ENCODE assay signal across 10 cellular contexts in genomic region chr4:153485860-153486259, GRCh38. TPM values are rescaled to one million over a fixed set of nuclear protein-coding genes. Genes with fewer than 3 reads are reported as not detected.
DNase-seq lines count a peak whose midpoint lies in the region; ATAC-seq and TF ChIP-seq lines count a peak whose summit lies in the region.
"Had no signal": no experiment of that assay in that cellular context is flagged by ENCODE, and none has a peak within 500 bp of the region (broad histone marks: within the 10 kb centered on the region; RNA-seq: fewer than 3 reads in every experiment).

No MANE protein-coding gene starts in this region.

- TF ChIP-seq POLR2A in IMR-90 (IDR thresholded peaks at IDR 0.05; ENCODE audit: low read depth, low read length), result no peak

- H4K20me1 ChIP-seq in IMR-90 (ENCODE audit: insufficient read depth, low read length), result no peaks in the 10 kb centered on the region

- no peak for DNase-seq in Calu3
- no peak for DNase-seq in IMR-90
- no peak for DNase-seq in MCF 10A (ENCODE audit: unreplicated experiment)
- no peak for DNase-seq in psoas muscle
- DNase-seq in nucleus accumbens (lab: John Stamatoyannopoulos, UW), result no peak
- no peak for DNase-seq in NCI-H1436 treated with DMSO at 0.1 percent for 48 hours (lab: John Stamatoyannopoulos, UW)
- no peak for DNase-seq in HCEC 1CT
- no peak for DNase-seq in effector memory CD4-positive, alpha-beta T cell
- DNase-seq: SIG-M5 had no signal

- no peak overlapping the region for H3K56ac ChIP-seq in IMR-90 (ENCODE audit: extremely low read depth, insufficient read depth, low read length)

- peaks cover 4% of the 10 kb centered on the region for H3K36me3 Mint-ChIP-seq in Calu3 (ENCODE audit: insufficient read depth, unreplicated experiment)
- peaks cover 9% of the 10 kb centered on the region for H3K36me3 Mint-ChIP-seq in MCF 10A (ENCODE audit: insufficient read depth, unreplicated experiment)

- H3K23ac ChIP-seq in IMR-90 (ENCODE audit: low read depth, low read length), result no peak overlapping the region

- no CpG with 5 or more reads among the region's 5 CpGs for WGBS in IMR-90 (ENCODE audit: extremely low coverage in 2 of 2, insufficient read length in 1 of 2), 2 experiments
- 30 to 54% (median 40%) methylated on average over 5 of the region's 5 CpGs for WGBS in psoas muscle, 3 donors

- in situ Hi-C loops in IMR-90 (cut with MboI; ENCODE audit: low sequenced_read_pairs), result no loop called here

- H3K14ac ChIP-seq in IMR-90 (replicated peaks; ENCODE audit: low read depth, low read length), result 0 out of 2 replicates have a peak overlapping the region, but pooled peaks have one; percentile 33

- H4K5ac ChIP-seq in IMR-90 (ENCODE audit: low read depth, low read length), result no peak overlapping the region

- H2BK5ac ChIP-seq in IMR-90 (ENCODE audit: low read depth, low read length, poor library complexity, severe bottlenecking), result peak overlapping the region; percentile 67

- H3K36me3 ChIP-seq in IMR-90 (ENCODE audit: control insufficient read depth, insufficient read depth, low read length) (peaks cover 2% of the 10 kb centered on the region; the same call in 1 of the 2 replicates), psoas muscle (ENCODE audit: insufficient read depth in 1 of 2, low read depth in 1 of 2) (peaks cover 0 to 3% of the 10 kb centered on the region in 2 donors)
- H3K36me3 ChIP-seq in effector memory CD4-positive, alpha-beta T cell (ENCODE audit: control insufficient read depth, insufficient read depth, low read length), result no peaks in the 10 kb centered on the region

- no peaks in the 10 kb centered on the region for H3K9me3 Mint-ChIP-seq in Calu3 (ENCODE audit: low read depth, unreplicated experiment)
- H3K9me3 Mint-ChIP-seq in MCF 10A (ENCODE audit: unreplicated experiment), result no peaks in the 10 kb centered on the region
- H3K9me3 Mint-ChIP-seq: dendritic cell treated with granulocyte-macrophage colony-stimulating factor and Interleukin-4, amounts not matched to agents 40 ng/mL and 50 ng/mL, for 4 days had no signal

- no peak overlapping the region for H2AFZ ChIP-seq in IMR-90 (replicated peaks; ENCODE audit: low read length, poor library complexity)

- POLR2A ChIA-PET in IMR-90 (lab: Charles Lee; ENCODE audit: unreplicated experiment), result no interaction called here
- POLR2A ChIA-PET in MCF 10A (lab: Yijun Ruan, JAX), result interaction anchor here (0.6 to 6.3 kb wide), 15 partner anchors 9 to 143 kb away, joined by 3 to 196 read pairs (median 5); partner anchors contain the start of gene TMEM131L

- no peaks in the 10 kb centered on the region for H3K27me3 ChIP-seq in IMR-90 (ENCODE audit: control insufficient read depth, insufficient read depth, low read length)
- no peaks in the 10 kb centered on the region for H3K27me3 ChIP-seq in psoas muscle (ENCODE audit: insufficient read depth in 3 of 3, low read length in 2 of 3)
- no peaks in the 10 kb centered on the region for H3K27me3 ChIP-seq in effector memory CD4-positive, alpha-beta T cell (replicated peaks; ENCODE audit: control insufficient read depth, insufficient read depth, low read length, poor library complexity, severe bottlenecking)

- H4K8ac ChIP-seq in IMR-90 (ENCODE audit: low read depth in 2 of 2, low read length in 2 of 2), result no peak overlapping the region

- no peak overlapping the region; the same call in 2 of the 3 replicates for H2BK15ac ChIP-seq in IMR-90 (ENCODE audit: low read depth, low read length)

- no peak for TF ChIP-seq CTCF in Calu3 (IDR thresholded peaks at IDR 0.05; ENCODE audit: unreplicated experiment)
- TF ChIP-seq CTCF in IMR-90 (conservative IDR thresholded peaks at IDR 0.05; ENCODE audit: low read depth, low read length), result no peak
- TF ChIP-seq CTCF in MCF 10A (IDR thresholded peaks at IDR 0.05; ENCODE audit: unreplicated experiment), result no peak
- TF ChIP-seq CTCF in psoas muscle (IDR thresholded peaks at IDR 0.05), result no peak

- no peak overlapping the region for H3K9ac ChIP-seq in IMR-90 (ENCODE audit: low read depth, low read length)

- ATAC-seq in IMR-90 (ENCODE audit: low read depth), result no peak; the same call in 1 of the 2 replicates
- ATAC-seq in psoas muscle, result no peak

- H3K27ac ChIP-seq in IMR-90 (ENCODE audit: insufficient read depth, low read length) (no peak overlapping the region), psoas muscle (peak overlapping the region; percentile 87)
- no peak overlapping the region for H3K27ac ChIP-seq in effector memory CD4-positive, alpha-beta T cell (ENCODE audit: insufficient read depth, low read length, poor library complexity, severe bottlenecking)

- H2AK5ac ChIP-seq in IMR-90 (ENCODE audit: low read depth, low read length), result peak overlapping the region; percentile 80; the same call in 1 of the 2 replicates

- H3K9me1 ChIP-seq in IMR-90 (ENCODE audit: insufficient read depth, low read length), result peaks cover 13% of the 10 kb centered on the region

- H3K18ac ChIP-seq in IMR-90 (ENCODE audit: low read depth, low read length), result peak overlapping the region; percentile 60; the same call in 1 of the 2 replicates

- H3K4me1 ChIP-seq in IMR-90 (ENCODE audit: control insufficient read depth, insufficient read depth, low read length), result peaks cover 28% of the 10 kb centered on the region
- H3K4me1 ChIP-seq in psoas muscle, result peaks cover 80% of the 10 kb centered on the region
- peaks cover 52% of the 10 kb centered on the region for H3K4me1 ChIP-seq in effector memory CD4-positive, alpha-beta T cell (ENCODE audit: control insufficient read depth, insufficient read depth, low read length, poor library complexity, severe bottlenecking)

- peak overlapping the region; percentile 40; the same call in 1 of the 2 replicates for H4K91ac ChIP-seq in IMR-90 (ENCODE audit: insufficient read depth, low read depth, low read length)

- H3K9me3 ChIP-seq in IMR-90 (ENCODE audit: control insufficient read depth, insufficient read depth, low read length), result no peaks in the 10 kb centered on the region
- H3K9me3 ChIP-seq in psoas muscle, result no peaks in the 10 kb centered on the region
- no peaks in the 10 kb centered on the region for H3K9me3 ChIP-seq in effector memory CD4-positive, alpha-beta T cell (ENCODE audit: control insufficient read depth, low read length)

- CTCF ChIA-PET in Calu3 (lab: Charles Lee) (interaction anchor here (1.0 to 2.0 kb wide), 2 partner anchors 20 to 88 kb away, joined by 4 to 7 read pairs; partner anchors contain the start of gene TMEM131L), IMR-90 (lab: Yijun Ruan, JAX) (interaction anchor here (0.6 to 1.1 kb wide), 4 partner anchors 19 to 1030 kb away, joined by 3 to 4 read pairs (median 3); partner anchors contain the start of gene TMEM131L), MCF 10A (lab: Yijun Ruan, JAX) (interaction anchor here (1.2 to 2.8 kb wide), 10 partner anchors 11 to 142 kb away, joined by 3 to 24 read pairs (median 8); partner anchors contain the start of genes MND1 and TMEM131L)

- H3K27me3 Mint-ChIP-seq in Calu3 (ENCODE audit: unreplicated experiment), result no peaks in the 10 kb centered on the region
- no peaks in the 10 kb centered on the region for H3K27me3 Mint-ChIP-seq in MCF 10A (ENCODE audit: insufficient read depth, unreplicated experiment)
- H3K27me3 Mint-ChIP-seq: dendritic cell treated with granulocyte-macrophage colony-stimulating factor and Interleukin-4, amounts not matched to agents 40 ng/mL and 50 ng/mL, for 4 days had no signal

- H2AK9ac ChIP-seq in IMR-90 (replicated peaks; ENCODE audit: low read depth, low read length, poor library complexity), result no peak overlapping the region

- peak overlapping the region; percentile 38; the same call in 1 of the 2 replicates for H3K4ac ChIP-seq in IMR-90 (ENCODE audit: low read depth, low read length)

- H3K4me2 ChIP-seq in IMR-90 (ENCODE audit: low read depth, low read length), result no peak overlapping the region

- no peak for TF ChIP-seq RAD21 in IMR-90 (IDR thresholded peaks at IDR 0.05; ENCODE audit: low read length)

- H3K4me3 Mint-ChIP-seq in Calu3 (ENCODE audit: low read depth, unreplicated experiment) (no peak overlapping the region), MCF 10A (ENCODE audit: unreplicated experiment) (peak overlapping the region; percentile 5)
- H3K4me3 Mint-ChIP-seq: dendritic cell treated with granulocyte-macrophage colony-stimulating factor and Interleukin-4, amounts not matched to agents 40 ng/mL and 50 ng/mL, for 4 days had no signal

- BruUV-seq in Calu3 (replicated peaks; lab: Mats Ljungman, UMichigan) (no TSS peak), IMR-90 (replicated peaks; lab: Mats Ljungman, UMichigan) (no TSS peak), MCF 10A (replicated peaks; lab: Mats Ljungman, UMichigan) (no TSS peak)

- H3K79me1 ChIP-seq in IMR-90 (ENCODE audit: low read depth in 1 of 2, low read length in 2 of 2), result peaks cover 4 to 45% of the 10 kb centered on the region in 2 experiments; a peak in 3 of 4 replicates

- intact Hi-C loops in Calu3 (cut with micrococcal nuclease; ENCODE audit: unreplicated experiment) (no loop called here), IMR-90 (cut with micrococcal nuclease) (no loop called here), MCF 10A (cut with micrococcal nuclease) (loop anchor here (1.0 to 5.0 kb wide), 2 partner anchors 20 to 86 kb away; partner anchors contain the start of gene TMEM131L), psoas muscle (cut with DNase I) (loop anchor here in 1 of 2 donors (5.0 kb wide), 1 partner anchor 81 kb away; no protein-coding TSS in a partner anchor)

- H3K27ac Mint-ChIP-seq in Calu3 (ENCODE audit: unreplicated experiment) (peak overlapping the region; percentile 73), MCF 10A (ENCODE audit: low read depth, unreplicated experiment) (peak overlapping the region; percentile 93)
- H3K27ac Mint-ChIP-seq: dendritic cell treated with granulocyte-macrophage colony-stimulating factor and Interleukin-4, amounts not matched to agents 40 ng/mL and 50 ng/mL, for 4 days had no signal

- dilution Hi-C loops in IMR-90 (cut with HindIII; ENCODE audit: low sequenced_read_pairs, unreplicated experiment), result no loop called here

- no peak overlapping the region for H3K4me3 ChIP-seq in IMR-90 (ENCODE audit: insufficient read depth, low read depth, low read length)
- no peak overlapping the region for H3K4me3 ChIP-seq in psoas muscle
- no peak overlapping the region for H3K4me3 ChIP-seq in effector memory CD4-positive, alpha-beta T cell (ENCODE audit: insufficient read depth, low read depth, low read length, poor library complexity, severe bottlenecking)

- H2BK20ac ChIP-seq in IMR-90 (ENCODE audit: low read depth, low read length), result peak overlapping the region; percentile 80

- H2BK120ac ChIP-seq in IMR-90 (ENCODE audit: low read depth, low read length), result peak overlapping the region; percentile 73; the same call in 1 of the 2 replicates

- peaks cover 30% of the 10 kb centered on the region for H3K4me1 Mint-ChIP-seq in Calu3 (ENCODE audit: low read depth, unreplicated experiment)
- H3K4me1 Mint-ChIP-seq in MCF 10A (ENCODE audit: insufficient read depth, unreplicated experiment), result peaks cover 47% of the 10 kb centered on the region

RNA-seq across cellular contexts. Expression of gene TMEM131L, which starts 19.7 kb away (rescaled TPM):
- total RNA-seq in Calu3 (2022), result 8.8 and 9.4 TPM in 2 replicates
- 16.1 and 23.8 TPM in 2 replicates for total RNA-seq in IMR-90 (2012; rRNA removed)
- polyA plus RNA-seq in IMR-90 (2012; rRNA removed), result 8.2 and 8.4 TPM in 2 replicates
- polyA plus RNA-seq in IMR-90 (2012; cell fraction: cytosol; rRNA removed), result 3.9 and 4.9 TPM in 2 replicates
- polyA plus RNA-seq in IMR-90 (2012; cell fraction: nucleus; rRNA removed; ENCODE audit: low replicate concordance), result 10.1 and 26.3 TPM in 2 replicates
- total RNA-seq in MCF 10A (2022), result 7.8 and 10.1 TPM in 2 replicates
- 10 to 100 TPM in 2 of 4 donors, 1 to 10 TPM in 2; 6.9 to 21.2 (median 11.5) TPM for total RNA-seq in psoas muscle
- polyA plus RNA-seq in psoas muscle, result 1 to 10 TPM; 2.1 to 6.7 (median 3.3) TPM
